In the genomic region with DNA sequence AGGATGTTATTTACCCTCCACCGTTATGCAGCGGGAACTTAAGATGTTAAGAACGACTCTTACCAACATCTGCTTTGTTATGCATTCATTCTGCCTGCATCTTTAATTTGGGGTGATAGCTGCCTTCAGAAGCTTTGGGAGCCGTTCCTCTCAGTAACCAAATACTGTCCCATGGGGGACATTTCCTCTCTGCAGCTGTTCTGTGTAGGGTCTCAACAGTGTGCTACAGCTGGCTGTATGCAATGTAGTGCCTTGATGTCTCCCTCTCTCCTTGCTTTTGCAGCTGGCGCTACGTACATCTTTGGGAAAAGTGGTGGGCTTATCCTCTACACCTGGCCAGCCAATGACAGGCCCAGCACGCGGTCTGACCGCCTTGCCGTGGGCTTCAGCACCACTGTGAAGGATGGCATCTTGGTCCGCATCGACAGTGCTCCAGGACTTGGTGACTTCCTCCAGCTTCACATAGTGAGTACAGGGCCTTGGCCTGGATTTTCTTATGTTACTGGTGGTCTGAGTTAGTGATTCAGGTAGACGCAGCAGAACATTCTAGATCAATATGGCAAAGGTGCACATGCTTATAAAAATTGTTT, we compare ENCODE assay signal across 13 cellular contexts.
"Had no signal": no experiment of that assay in that cellular context is flagged by ENCODE, and none has a peak within 500 bp of the region (broad histone marks: within the 10 kb centered on the region; RNA-seq: fewer than 3 reads in every experiment).

No MANE protein-coding gene starts in this region.

- H3K4me1 ChIP-seq: heart left ventricle had no signal

- H3K36me3 ChIP-seq: heart left ventricle, neutrophil had no signal

- H3K27me3 ChIP-seq: heart left ventricle, neutrophil had no signal

- FAIRE-seq: frontal cortex, urothelium cell line had no signal

- DNase-seq: effector CD4-positive, alpha-beta T cell; heart left ventricle; hypothalamus; islet precursor cell; mammary epithelial cell; naive thymus-derived CD4-positive, alpha-beta T cell; stimulated activated naive CD4-positive, alpha-beta T cell treated with Interleukin-2 at 50 U/mL for 16 hours; trophoblast cell had no signal

- H3K4me3 ChIP-seq: coronary artery, heart left ventricle, skin epidermis had no signal

- H3K9me3 ChIP-seq: heart left ventricle, neutrophil had no signal

- H3K27ac ChIP-seq: coronary artery, heart left ventricle, neutrophil, skin epidermis had no signal
